In genomic region chr9:89435315-89435823, GRCh38 we compare ENCODE assay signal across 9 cellular contexts.
A peak's percentile ranks its signal among the peaks of the same experiment; 100 is the strongest.
DNase-seq lines count a peak whose midpoint lies in the region; ATAC-seq and TF ChIP-seq lines count a peak whose summit lies in the region.
"Had no signal": no experiment of that assay in that cellular context is flagged by ENCODE, and none has a peak within 500 bp of the region (broad histone marks: within the 10 kb centered on the region; RNA-seq: fewer than 3 reads in every experiment).

No MANE protein-coding gene starts in this region.

- CTCF ChIA-PET in PC-3 (lab: Charles Lee) = no interaction called here

- intact Hi-C loops in PC-3 (cut with micrococcal nuclease) = loop anchor here (10.0 kb wide), 1 partner anchor 261 kb away; the partner anchor contains the start of gene SHC3

- peaks cover 15% of the 10 kb centered on the region for H3K4me1 Mint-ChIP-seq in endodermal cell

- BruUV-seq in PC-3 (replicated peaks; lab: Mats Ljungman, UMichigan) = no TSS peak

- H3K4me3 Mint-ChIP-seq in endodermal cell = peak overlapping the region; percentile 34

- H3K9ac ChIP-seq in PC-3 (ENCODE audit: low read length) = no peak overlapping the region
- no peak overlapping the region for H3K9ac ChIP-seq in endodermal cell (ENCODE audit: extremely low read depth, low read length, poor library complexity, severe bottlenecking)

- H3K27ac ChIP-seq in PC-3 (ENCODE audit: low read length) = no peak overlapping the region
- H3K27ac ChIP-seq in endodermal cell (ENCODE audit: low read depth, low read length) = peak overlapping the region; percentile 12

- no peaks in the 10 kb centered on the region for H3K36me3 Mint-ChIP-seq in endodermal cell (ENCODE audit: low read depth)

- no peaks in the 10 kb centered on the region for H3K79me2 ChIP-seq in PC-3 (ENCODE audit: low read length)

- POLR2A ChIA-PET in PC-3 (lab: Charles Lee; ENCODE audit: unreplicated experiment) = no interaction called here

- no peaks in the 10 kb centered on the region for H3K27me3 Mint-ChIP-seq in endodermal cell (ENCODE audit: insufficient read depth)

- peaks cover 20% of the 10 kb centered on the region for H3K4me1 ChIP-seq in PC-3 (ENCODE audit: insufficient read depth, low read length)
- no peaks in the 10 kb centered on the region for H3K4me1 ChIP-seq in endodermal cell (ENCODE audit: control insufficient read depth, insufficient read depth, low read length)

- H3K36me3 ChIP-seq in PC-3 (ENCODE audit: low read depth, low read length) = no peaks in the 10 kb centered on the region
- no peaks in the 10 kb centered on the region for H3K36me3 ChIP-seq in endodermal cell (ENCODE audit: control insufficient read depth, insufficient read depth, low read length)

- H3K4me3 ChIP-seq in PC-3 (ENCODE audit: low read length) (no peak overlapping the region), endodermal cell (ENCODE audit: low read length) (no peak overlapping the region)

- peak overlapping the region; percentile 96 for H3K27ac Mint-ChIP-seq in endodermal cell

- peak overlapping the region; percentile 32; the same call in 1 of the 2 replicates for H2AFZ ChIP-seq in PC-3 (ENCODE audit: low read length)

- no peaks in the 10 kb centered on the region for H3K9me3 Mint-ChIP-seq in endodermal cell

- H3K4me2 ChIP-seq in PC-3 (ENCODE audit: low read length) = peak overlapping the region; percentile 28; the same call in 1 of the 2 replicates

- H3F3A ChIP-seq in PC-3 (ENCODE audit: low read length, unreplicated experiment) = no peaks in the 10 kb centered on the region

- DNase-seq in DMS53 (lab: John Stamatoyannopoulos, UW) (peak; percentile 34), DMS53 treated with DMSO at 0.1 percent for 48 hours (lab: John Stamatoyannopoulos, UW; ENCODE audit: unreplicated experiment) (no peak), PC-3 (peak; percentile 71), endodermal cell (peak; percentile 94), pons (ENCODE audit: low spot score) (peak; percentile 66)
- DNase-seq: SW 1271 had no signal

- WGBS in endodermal cell (ENCODE audit: insufficient coverage in 1 of 2, insufficient read length in 1 of 2), 2 experiments = 38 to 56% methylated on average over 8 of the region's 8 CpGs

- TF ChIP-seq CTCF in PC-3 (conservative IDR thresholded peaks at IDR 0.05; ENCODE audit: low read depth, low read length) (no peak), endodermal cell (conservative IDR thresholded peaks at IDR 0.05) (no peak)

- H3K9me3 ChIP-seq in PC-3 (ENCODE audit: low read length) = no peaks in the 10 kb centered on the region
- no peaks in the 10 kb centered on the region for H3K9me3 ChIP-seq in endodermal cell (ENCODE audit: control insufficient read depth, low read length)

- H4K20me1 ChIP-seq in PC-3 (ENCODE audit: low read length) = no peaks in the 10 kb centered on the region

- H3K27me3 ChIP-seq in PC-3 (ENCODE audit: low read length) (no peaks in the 10 kb centered on the region), endodermal cell (ENCODE audit: control insufficient read depth, insufficient read depth, low read length, poor library complexity, severe bottlenecking) (no peaks in the 10 kb centered on the region)

- H3K9me2 ChIP-seq in PC-3 (replicated peaks; ENCODE audit: low read length) = no peaks in the 10 kb centered on the region

- ATAC-seq in PC-3 (peak; percentile 89), HG03432 (IDR thresholded peaks at IDR 0.05; ENCODE audit: unreplicated experiment) (no peak), GM19035 (IDR thresholded peaks at IDR 0.05; ENCODE audit: unreplicated experiment) (no peak), HG02678 (IDR thresholded peaks at IDR 0.05; ENCODE audit: unreplicated experiment) (no peak)
